1 cellular context compared by ENCODE assay signal in genomic region chr19:5805465-5806132, GRCh38.
TF ChIP-seq lines count a peak whose summit lies in the region.

No MANE protein-coding gene starts in this region.

TF ChIP-seq in K562, 482 proteins besides CTCF, POLR2A, EP300 and RAD21 (continued from another document and continues in another):
- TF ChIP-seq, protein P1, sequence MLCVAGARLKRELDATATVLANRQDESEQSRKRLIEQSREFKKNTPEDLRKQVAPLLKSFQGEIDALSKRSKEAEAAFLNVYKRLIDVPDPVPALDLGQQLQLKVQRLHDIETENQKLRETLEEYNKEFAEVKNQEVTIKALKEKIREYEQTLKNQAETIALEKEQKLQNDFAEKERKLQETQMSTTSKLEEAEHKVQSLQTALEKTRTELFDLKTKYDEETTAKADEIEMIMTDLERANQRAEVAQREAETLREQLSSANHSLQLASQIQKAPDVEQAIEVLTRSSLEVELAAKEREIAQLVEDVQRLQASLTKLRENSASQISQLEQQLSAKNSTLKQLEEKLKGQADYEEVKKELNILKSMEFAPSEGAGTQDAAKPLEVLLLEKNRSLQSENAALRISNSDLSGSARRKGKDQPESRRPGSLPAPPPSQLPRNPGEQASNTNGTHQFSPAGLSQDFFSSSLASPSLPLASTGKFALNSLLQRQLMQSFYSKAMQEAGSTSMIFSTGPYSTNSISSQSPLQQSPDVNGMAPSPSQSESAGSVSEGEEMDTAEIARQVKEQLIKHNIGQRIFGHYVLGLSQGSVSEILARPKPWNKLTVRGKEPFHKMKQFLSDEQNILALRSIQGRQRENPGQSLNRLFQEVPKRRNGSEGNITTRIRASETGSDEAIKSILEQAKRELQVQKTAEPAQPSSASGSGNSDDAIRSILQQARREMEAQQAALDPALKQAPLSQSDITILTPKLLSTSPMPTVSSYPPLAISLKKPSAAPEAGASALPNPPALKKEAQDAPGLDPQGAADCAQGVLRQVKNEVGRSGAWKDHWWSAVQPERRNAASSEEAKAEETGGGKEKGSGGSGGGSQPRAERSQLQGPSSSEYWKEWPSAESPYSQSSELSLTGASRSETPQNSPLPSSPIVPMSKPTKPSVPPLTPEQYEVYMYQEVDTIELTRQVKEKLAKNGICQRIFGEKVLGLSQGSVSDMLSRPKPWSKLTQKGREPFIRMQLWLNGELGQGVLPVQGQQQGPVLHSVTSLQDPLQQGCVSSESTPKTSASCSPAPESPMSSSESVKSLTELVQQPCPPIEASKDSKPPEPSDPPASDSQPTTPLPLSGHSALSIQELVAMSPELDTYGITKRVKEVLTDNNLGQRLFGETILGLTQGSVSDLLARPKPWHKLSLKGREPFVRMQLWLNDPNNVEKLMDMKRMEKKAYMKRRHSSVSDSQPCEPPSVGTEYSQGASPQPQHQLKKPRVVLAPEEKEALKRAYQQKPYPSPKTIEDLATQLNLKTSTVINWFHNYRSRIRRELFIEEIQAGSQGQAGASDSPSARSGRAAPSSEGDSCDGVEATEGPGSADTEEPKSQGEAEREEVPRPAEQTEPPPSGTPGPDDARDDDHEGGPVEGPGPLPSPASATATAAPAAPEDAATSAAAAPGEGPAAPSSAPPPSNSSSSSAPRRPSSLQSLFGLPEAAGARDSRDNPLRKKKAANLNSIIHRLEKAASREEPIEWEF (CRISPR knock-in tag; IDR thresholded peaks at IDR 0.05) = no peak
- TF ChIP-seq CREBBP (IDR thresholded peaks at IDR 0.05; ENCODE audit: low read depth, low read length) = no peak
- TF ChIP-seq UBTF (IDR thresholded peaks at IDR 0.05; ENCODE audit: borderline replicate concordance in 1 of 2, low read depth in 2 of 2, low read length in 2 of 2) = peak in 1 of 2 experiments; percentile 73; a peak in 1 of 4 replicates
- no peak for TF ChIP-seq CHCHD3 (CRISPR knock-in tag; IDR thresholded peaks at IDR 0.05)
- peak; percentile 37 for TF ChIP-seq VEZF1 (CRISPR knock-in tag; IDR thresholded peaks at IDR 0.05)
- no peak for TF ChIP-seq KAT2B (IDR thresholded peaks at IDR 0.05; ENCODE audit: low read depth, low read length)
- no peak for TF ChIP-seq ZNF146 (CRISPR knock-in tag; IDR thresholded peaks at IDR 0.05; ENCODE audit: unreplicated experiment)
- no peak for TF ChIP-seq OTX1 (CRISPR knock-in tag; IDR thresholded peaks at IDR 0.05)
- TF ChIP-seq DPF2 (IDR thresholded peaks at IDR 0.05) = no peak
- TF ChIP-seq RNF2 (IDR thresholded peaks at IDR 0.05) = no peak
- no peak for TF ChIP-seq ZNF589 (CRISPR knock-in tag; IDR thresholded peaks at IDR 0.05; ENCODE audit: low read depth)
- no peak for TF ChIP-seq E2F8 (IDR thresholded peaks at IDR 0.05; ENCODE audit: low read depth, partially characterized antibody)
- TF ChIP-seq, protein P2, sequence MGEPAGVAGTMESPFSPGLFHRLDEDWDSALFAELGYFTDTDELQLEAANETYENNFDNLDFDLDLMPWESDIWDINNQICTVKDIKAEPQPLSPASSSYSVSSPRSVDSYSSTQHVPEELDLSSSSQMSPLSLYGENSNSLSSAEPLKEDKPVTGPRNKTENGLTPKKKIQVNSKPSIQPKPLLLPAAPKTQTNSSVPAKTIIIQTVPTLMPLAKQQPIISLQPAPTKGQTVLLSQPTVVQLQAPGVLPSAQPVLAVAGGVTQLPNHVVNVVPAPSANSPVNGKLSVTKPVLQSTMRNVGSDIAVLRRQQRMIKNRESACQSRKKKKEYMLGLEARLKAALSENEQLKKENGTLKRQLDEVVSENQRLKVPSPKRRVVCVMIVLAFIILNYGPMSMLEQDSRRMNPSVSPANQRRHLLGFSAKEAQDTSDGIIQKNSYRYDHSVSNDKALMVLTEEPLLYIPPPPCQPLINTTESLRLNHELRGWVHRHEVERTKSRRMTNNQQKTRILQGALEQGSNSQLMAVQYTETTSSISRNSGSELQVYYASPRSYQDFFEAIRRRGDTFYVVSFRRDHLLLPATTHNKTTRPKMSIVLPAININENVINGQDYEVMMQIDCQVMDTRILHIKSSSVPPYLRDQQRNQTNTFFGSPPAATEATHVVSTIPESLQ (CRISPR knock-in tag; IDR thresholded peaks at IDR 0.05) = no peak
- TF ChIP-seq YBX1 (IDR thresholded peaks at IDR 0.05) = no peak
- TF ChIP-seq, protein P3, sequence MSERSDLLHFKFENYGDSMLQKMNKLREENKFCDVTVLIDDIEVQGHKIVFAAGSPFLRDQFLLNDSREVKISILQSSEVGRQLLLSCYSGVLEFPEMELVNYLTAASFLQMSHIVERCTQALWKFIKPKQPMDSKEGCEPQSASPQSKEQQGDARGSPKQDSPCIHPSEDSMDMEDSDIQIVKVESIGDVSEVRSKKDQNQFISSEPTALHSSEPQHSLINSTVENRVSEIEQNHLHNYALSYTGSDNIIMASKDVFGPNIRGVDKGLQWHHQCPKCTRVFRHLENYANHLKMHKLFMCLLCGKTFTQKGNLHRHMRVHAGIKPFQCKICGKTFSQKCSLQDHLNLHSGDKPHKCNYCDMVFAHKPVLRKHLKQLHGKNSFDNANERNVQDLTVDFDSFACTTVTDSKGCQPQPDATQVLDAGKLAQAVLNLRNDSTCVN (CRISPR knock-in tag; IDR thresholded peaks at IDR 0.05) = no peak
- TF ChIP-seq HMBOX1 (IDR thresholded peaks at IDR 0.05) = no peak
- no peak for TF ChIP-seq EHMT2 (IDR thresholded peaks at IDR 0.05)
- TF ChIP-seq KHSRP (IDR thresholded peaks at IDR 0.05) = no peak
- no peak for TF ChIP-seq RBBP5 (IDR thresholded peaks at IDR 0.05; ENCODE audit: borderline replicate concordance, insufficient read depth, low read length, poor library complexity, severe bottlenecking)
- TF ChIP-seq PHF20 (IDR thresholded peaks at IDR 0.05; ENCODE audit: partially characterized antibody) = peak; percentile 16
- no peak for TF ChIP-seq FUS (optimal IDR thresholded peaks at IDR 0.05; ENCODE audit: low read depth, low read length)
- TF ChIP-seq DMBX1 (CRISPR knock-in tag; IDR thresholded peaks at IDR 0.05; ENCODE audit: borderline replicate concordance) = no peak
- TF ChIP-seq HDAC3 (IDR thresholded peaks at IDR 0.05; ENCODE audit: borderline replicate concordance, partially characterized antibody) = no peak
- TF ChIP-seq BRD4 (IDR thresholded peaks at IDR 0.05) = no peak
- no peak for TF ChIP-seq ELK3 (CRISPR knock-in tag; IDR thresholded peaks at IDR 0.05)
- TF ChIP-seq, protein P4, sequence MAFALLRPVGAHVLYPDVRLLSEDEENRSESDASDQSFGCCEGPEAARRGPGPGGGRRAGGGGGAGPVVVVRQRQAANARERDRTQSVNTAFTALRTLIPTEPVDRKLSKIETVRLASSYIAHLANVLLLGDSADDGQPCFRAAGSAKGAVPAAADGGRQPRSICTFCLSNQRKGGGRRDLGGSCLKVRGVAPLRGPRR (CRISPR knock-in tag; IDR thresholded peaks at IDR 0.05) = no peak
- TF ChIP-seq ARID3A (IDR thresholded peaks at IDR 0.05; ENCODE audit: borderline replicate concordance, low read depth, low read length) = no peak
- TF ChIP-seq ZNF324 (CRISPR knock-in tag; IDR thresholded peaks at IDR 0.05) = no peak
- TF ChIP-seq NR3C1 (CRISPR knock-in tag; IDR thresholded peaks at IDR 0.05) = no peak
- TF ChIP-seq MYC (IDR thresholded peaks at IDR 0.05; ENCODE audit: low read depth, low read length) = 0 out of 2 replicates have a peak, but pooled peaks have one; percentile 30
- no peak for TF ChIP-seq MYC (CRISPR knock-in tag; IDR thresholded peaks at IDR 0.05; ENCODE audit: borderline replicate concordance, low read depth)
- TF ChIP-seq ZC3H4 (CRISPR knock-in tag; IDR thresholded peaks at IDR 0.05; ENCODE audit: borderline replicate concordance) = no peak
